ENCODE assay signal across 1 cellular context in the genomic region with DNA sequence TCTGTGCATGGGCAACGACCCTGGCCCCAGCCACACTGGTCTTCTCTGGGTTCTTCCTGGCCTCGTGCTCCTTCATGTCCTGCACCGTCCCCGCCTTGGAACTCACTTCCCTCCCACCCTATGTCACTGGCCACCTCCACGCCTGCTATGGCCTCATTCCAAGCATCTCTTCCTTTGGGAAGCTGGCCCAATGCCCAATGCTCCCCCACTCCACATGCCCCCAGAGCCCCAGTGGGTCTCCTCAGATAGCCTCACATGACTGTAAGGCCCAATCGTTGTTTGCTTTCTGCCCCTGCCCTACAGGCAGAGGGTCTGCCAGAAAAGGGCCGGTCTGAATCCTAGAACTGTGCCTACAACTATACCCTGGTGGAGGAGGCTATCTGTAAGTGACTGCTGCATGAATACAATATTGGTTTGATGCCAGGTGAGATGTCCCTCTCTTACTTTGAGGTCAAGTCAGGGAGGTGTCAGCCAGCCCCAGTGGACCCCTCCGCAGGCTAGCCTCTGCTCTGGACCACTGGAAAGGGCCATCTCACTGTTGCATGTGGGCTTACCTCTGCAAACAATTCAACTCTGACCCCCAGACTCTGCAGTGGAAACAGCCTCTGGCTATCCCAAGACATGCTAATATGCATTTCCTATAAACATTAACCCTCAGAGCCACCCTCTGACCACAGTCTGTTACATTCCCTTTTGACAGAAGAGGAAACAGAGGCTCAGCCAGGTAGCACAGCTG.
TF ChIP-seq lines count a peak whose summit lies in the region.

No MANE protein-coding gene starts in this region.

TF ChIP-seq in HepG2, 621 proteins besides CTCF, POLR2A, EP300 and RAD21 (continued from another document):
- TF ChIP-seq, protein P1, sequence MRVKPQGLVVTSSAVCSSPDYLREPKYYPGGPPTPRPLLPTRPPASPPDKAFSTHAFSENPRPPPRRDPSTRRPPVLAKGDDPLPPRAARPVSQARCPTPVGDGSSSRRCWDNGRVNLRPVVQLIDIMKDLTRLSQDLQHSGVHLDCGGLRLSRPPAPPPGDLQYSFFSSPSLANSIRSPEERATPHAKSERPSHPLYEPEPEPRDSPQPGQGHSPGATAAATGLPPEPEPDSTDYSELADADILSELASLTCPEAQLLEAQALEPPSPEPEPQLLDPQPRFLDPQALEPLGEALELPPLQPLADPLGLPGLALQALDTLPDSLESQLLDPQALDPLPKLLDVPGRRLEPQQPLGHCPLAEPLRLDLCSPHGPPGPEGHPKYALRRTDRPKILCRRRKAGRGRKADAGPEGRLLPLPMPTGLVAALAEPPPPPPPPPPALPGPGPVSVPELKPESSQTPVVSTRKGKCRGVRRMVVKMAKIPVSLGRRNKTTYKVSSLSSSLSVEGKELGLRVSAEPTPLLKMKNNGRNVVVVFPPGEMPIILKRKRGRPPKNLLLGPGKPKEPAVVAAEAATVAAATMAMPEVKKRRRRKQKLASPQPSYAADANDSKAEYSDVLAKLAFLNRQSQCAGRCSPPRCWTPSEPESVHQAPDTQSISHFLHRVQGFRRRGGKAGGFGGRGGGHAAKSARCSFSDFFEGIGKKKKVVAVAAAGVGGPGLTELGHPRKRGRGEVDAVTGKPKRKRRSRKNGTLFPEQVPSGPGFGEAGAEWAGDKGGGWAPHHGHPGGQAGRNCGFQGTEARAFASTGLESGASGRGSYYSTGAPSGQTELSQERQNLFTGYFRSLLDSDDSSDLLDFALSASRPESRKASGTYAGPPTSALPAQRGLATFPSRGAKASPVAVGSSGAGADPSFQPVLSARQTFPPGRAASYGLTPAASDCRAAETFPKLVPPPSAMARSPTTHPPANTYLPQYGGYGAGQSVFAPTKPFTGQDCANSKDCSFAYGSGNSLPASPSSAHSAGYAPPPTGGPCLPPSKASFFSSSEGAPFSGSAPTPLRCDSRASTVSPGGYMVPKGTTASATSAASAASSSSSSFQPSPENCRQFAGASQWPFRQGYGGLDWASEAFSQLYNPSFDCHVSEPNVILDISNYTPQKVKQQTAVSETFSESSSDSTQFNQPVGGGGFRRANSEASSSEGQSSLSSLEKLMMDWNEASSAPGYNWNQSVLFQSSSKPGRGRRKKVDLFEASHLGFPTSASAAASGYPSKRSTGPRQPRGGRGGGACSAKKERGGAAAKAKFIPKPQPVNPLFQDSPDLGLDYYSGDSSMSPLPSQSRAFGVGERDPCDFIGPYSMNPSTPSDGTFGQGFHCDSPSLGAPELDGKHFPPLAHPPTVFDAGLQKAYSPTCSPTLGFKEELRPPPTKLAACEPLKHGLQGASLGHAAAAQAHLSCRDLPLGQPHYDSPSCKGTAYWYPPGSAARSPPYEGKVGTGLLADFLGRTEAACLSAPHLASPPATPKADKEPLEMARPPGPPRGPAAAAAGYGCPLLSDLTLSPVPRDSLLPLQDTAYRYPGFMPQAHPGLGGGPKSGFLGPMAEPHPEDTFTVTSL (CRISPR knock-in tag; IDR thresholded peaks at IDR 0.05; ENCODE audit: borderline replicate concordance): no peak
